30 cellular contexts compared by ENCODE assay signal in genomic region chr11:8796926-8797325, GRCh38.
"Had no signal": no experiment of that assay in that cellular context is flagged by ENCODE, and none has a peak within 500 bp of the region (broad histone marks: within the 10 kb centered on the region; RNA-seq: fewer than 3 reads in every experiment).

No MANE protein-coding gene starts in this region.

- H3K4me1 ChIP-seq: breast epithelium had no signal

- H3K27me3 ChIP-seq: adrenal gland, body of pancreas, brain microvascular endothelial cell, breast epithelium had no signal

- H3K27ac ChIP-seq: adrenal gland, brain microvascular endothelial cell, breast epithelium, VCaP had no signal

- H3K9me3 ChIP-seq: adrenal gland, body of pancreas, breast epithelium had no signal

- H3K4me3 ChIP-seq: adrenal gland, body of pancreas, breast epithelium had no signal

- H3K36me3 ChIP-seq: adrenal gland, brain microvascular endothelial cell, breast epithelium had no signal

- DNase-seq: activated B cell treated with CpG ODN at 0.5 μM for 24 hours; activated CD4-positive, alpha-beta memory T cell treated with anti-CD3 and anti-CD28 coated beads, Interleukin-2, amount 10 ng/mL, durations not matched to agents 7 days and 5 days; activated CD4-positive, alpha-beta T cell treated with anti-CD3 and anti-CD28 coated beads for 4 hours; activated CD4-positive, alpha-beta T cell treated with anti-CD3 and anti-CD28 coated beads, Interleukin-2, amount 10 ng/mL, durations not matched to agents 24 days and 14 days; activated CD4-positive, alpha-beta T cell treated with anti-CD3 and anti-CD28 coated beads, Interleukin-2, amount 50 U/mL, for 1 hour; activated CD4-positive, alpha-beta T cell treated with anti-CD3 and anti-CD28 coated beads, Interleukin-2, amount 50 U/mL, for 4 hours; activated CD4-positive, CD25-positive, alpha-beta regulatory T cell treated with anti-CD3 and anti-CD28 coated beads, Interleukin-2, amount 50 U/mL, for 72 hours; activated CD8-positive, alpha-beta memory T cell treated with anti-CD3 and anti-CD28 coated beads for 24 hours; activated CD8-positive, alpha-beta memory T cell treated with anti-CD3 and anti-CD28 coated beads, Interleukin-2, amount 10 ng/mL, durations not matched to agents 7 days and 5 days; activated CD8-positive, alpha-beta memory T cell treated with anti-CD3 and anti-CD28 coated beads, Interleukin-2, amount 50 U/mL, for 48 hours; activated CD8-positive, alpha-beta T cell treated with anti-CD3 and anti-CD28 coated beads, Interleukin-2, amount 10 ng/mL, durations not matched to agents 7 days and 5 days; activated effector memory CD4-positive, alpha-beta T cell treated with Interleukin-2 at 50 U/mL for 16 hours; activated gamma-delta T cell; activated naive CD4-positive, alpha-beta T cell treated with anti-CD3 and anti-CD28 coated beads, Interleukin-2, amount 10 ng/mL, durations not matched to agents 7 days and 5 days; activated naive CD4-positive, alpha-beta T cell treated with Interleukin-2 at 50 U/mL for 16 hours; activated naive CD8-positive, alpha-beta T cell treated with anti-CD3 and anti-CD28 coated beads, Interleukin-2, amount 10 ng/mL, durations not matched to agents 7 days and 5 days; activated naive CD8-positive, alpha-beta T cell treated with anti-CD3 and anti-CD28 coated beads, Interleukin-2, amount 50 U/mL, for 24 hours; activated T-cell treated with anti-CD3 and anti-CD28 coated beads, Interleukin-2, amount 50 U/mL, for 24 hours; activated T-cell treated with anti-CD3 and anti-CD28 coated beads, Interleukin-2, amount 50 U/mL, for 48 hours; adrenal gland; amniotic stem cell; aorta; body of pancreas; brain microvascular endothelial cell; central memory CD4-positive, alpha-beta T cell; T-helper 1 cell; T-helper 2 cell; T-helper 9 cell had no signal

- ATAC-seq: activated CD8-positive, alpha-beta memory T cell treated with anti-CD3 and anti-CD28 coated beads, Interleukin-2, amount 10 ng/mL, durations not matched to agents 7 days and 5 days; activated CD8-positive, alpha-beta T cell treated with anti-CD3 and anti-CD28 coated beads, Interleukin-2, amount 10 ng/mL, durations not matched to agents 7 days and 5 days; activated naive CD8-positive, alpha-beta T cell treated with anti-CD3 and anti-CD28 coated beads, Interleukin-2, amount 50 U/mL, for 24 hours; body of pancreas had no signal
